Comparison of ENCODE assay signal across 34 cellular contexts in the genomic region with DNA sequence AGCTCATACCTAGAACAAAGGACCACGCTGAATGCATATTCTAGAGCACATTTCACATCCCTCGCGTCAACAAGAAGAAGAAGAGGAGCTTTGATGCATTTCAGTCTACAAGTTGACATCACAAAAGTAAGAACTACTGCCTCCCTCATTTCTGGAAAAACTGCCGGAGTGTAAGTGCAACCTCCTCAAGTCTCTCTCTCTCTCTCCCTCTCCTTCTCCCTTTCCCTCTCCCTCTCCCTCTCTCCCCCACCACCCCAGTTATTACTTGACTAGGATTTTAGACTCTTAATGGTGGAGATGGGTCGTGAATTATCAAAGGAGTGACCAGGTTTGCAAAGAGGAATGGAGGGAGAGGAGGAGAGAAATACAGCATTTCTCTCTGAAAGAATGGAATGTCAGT. TPM values are rescaled to one million over a fixed set of nuclear protein-coding genes. Genes with fewer than 3 reads are reported as not detected.
DNase-seq lines count a peak whose midpoint lies in the region; ATAC-seq and TF ChIP-seq lines count a peak whose summit lies in the region.
"Had no signal": no experiment of that assay in that cellular context is flagged by ENCODE, and none has a peak within 500 bp of the region (broad histone marks: within the 10 kb centered on the region; RNA-seq: fewer than 3 reads in every experiment).

No MANE protein-coding gene starts in this region.

- H3K4me1 Mint-ChIP-seq in GM23338 (peaks cover 7% of the 10 kb centered on the region; the same call in 2 of the 3 replicates), brain (peaks cover 19% of the 10 kb centered on the region)
- H3K4me1 Mint-ChIP-seq in activated CD4-positive, alpha-beta T cell treated with anti-CD3 and anti-CD28 coated beads, Interleukin-2, amount 10 ng/mL, durations not matched to agents 7 days and 5 days = no peaks in the 10 kb centered on the region
- H3K4me1 Mint-ChIP-seq: activated CD4-positive, alpha-beta T cell treated with anti-CD3 and anti-CD28 coated beads, Interleukin-2, amount 10 ng/mL, durations not matched to agents 24 days and 14 days; IgD-negative memory B cell; natural killer cell had no signal

- H3K4me3 Mint-ChIP-seq in GM23338 (peak overlapping the region; percentile 82), brain (peak overlapping the region; percentile 82 to 92 (median 91))
- no peak overlapping the region for H3K4me3 Mint-ChIP-seq in activated CD4-positive, alpha-beta T cell treated with anti-CD3 and anti-CD28 coated beads, Interleukin-2, amount 10 ng/mL, durations not matched to agents 7 days and 5 days
- H3K4me3 Mint-ChIP-seq: activated CD4-positive, alpha-beta T cell treated with anti-CD3 and anti-CD28 coated beads, Interleukin-2, amount 10 ng/mL, durations not matched to agents 24 days and 14 days; CD4-positive, CD25-positive, alpha-beta regulatory T cell; natural killer cell; stimulated activated naive CD8-positive, alpha-beta T cell treated with anti-CD3 and anti-CD28 coated beads, Interleukin-15, amount 100 ng/mL, for 72 hours; T-cell had no signal

- peak overlapping the region; percentile 94; the same call in 1 of the 2 replicates for H2AFZ ChIP-seq in GM23338
- peak overlapping the region; percentile 93 for H2AFZ ChIP-seq in neuron (ENCODE audit: low read depth, low read length)

- no peaks in the 10 kb centered on the region for H3K79me2 ChIP-seq in GM23338 (replicated peaks; ENCODE audit: insufficient read depth)

- H3K9me2 ChIP-seq in GM23338 (ENCODE audit: insufficient read depth) = no peaks in the 10 kb centered on the region

- H3K4me1 ChIP-seq in GM23338 (ENCODE audit: insufficient read depth) = no peaks in the 10 kb centered on the region; the same call in 1 of the 2 replicates
- peaks cover 5% of the 10 kb centered on the region for H3K4me1 ChIP-seq in neuron (ENCODE audit: insufficient read depth, low read length)
- H3K4me1 ChIP-seq: SJSA1, thyroid gland had no signal

- H3K27me3 ChIP-seq in GM23338 (ENCODE audit: insufficient read depth) (peaks cover 30% of the 10 kb centered on the region), neuron (ENCODE audit: insufficient read depth, low read length) (peaks cover 20% of the 10 kb centered on the region)
- H3K27me3 ChIP-seq: thyroid gland had no signal

- peak overlapping the region; percentile 89 for H3K4me2 ChIP-seq in GM23338

- H3K36me3 ChIP-seq in GM23338 (ENCODE audit: insufficient read depth) (no peaks in the 10 kb centered on the region; the same call in 1 of the 2 replicates), neuron (ENCODE audit: insufficient read depth, low read length) (no peaks in the 10 kb centered on the region)
- H3K36me3 ChIP-seq: SJSA1, thyroid gland had no signal

- no peak for DNase-seq in GM23338 (ENCODE audit: low spot score)
- DNase-seq in activated CD4-positive, alpha-beta T cell treated with anti-CD3 and anti-CD28 coated beads, Interleukin-2, amount 10 ng/mL, durations not matched to agents 7 days and 5 days = no peak
- no peak for DNase-seq in stimulated activated CD4-positive, alpha-beta T cell treated with anti-CD3 and anti-CD28 coated beads, Interleukin-4, amount 100 ng/mL, for 24 hours
- DNase-seq in foreskin fibroblast = no peak
- no peak for DNase-seq in stimulated activated CD4-positive, alpha-beta T cell treated with anti-CD3 and anti-CD28 coated beads, Interleukin-2, amount 100 ng/mL, for 24 hours
- DNase-seq: activated CD4-positive, alpha-beta T cell treated with anti-CD3 and anti-CD28 coated beads, Interleukin-2, amount 10 ng/mL, durations not matched to agents 24 days and 14 days; activated effector memory CD4-positive, alpha-beta T cell treated with Interleukin-2 at 50 U/mL for 16 hours; AML-193; anterior cingulate cortex; Calu3; CD4-positive, CD25-positive, alpha-beta regulatory T cell; natural killer cell; NCI-H2171 treated with DMSO at 0.1 percent for 48 hours; NCI-H510A treated with DMSO at 0.1 percent for 48 hours; right cardiac atrium; RPMI8226; stimulated activated CD4-positive, alpha-beta T cell treated with anti-CD3 and anti-CD28 coated beads, Interleukin-1b, Interleukin-23, amount 100 ng/mL, for 48 hours; stimulated activated CD8-positive, alpha-beta memory T cell treated with anti-CD3 and anti-CD28 coated beads, Interleukin-4, amount 100 ng/mL, for 48 hours; stimulated activated naive CD8-positive, alpha-beta T cell treated with anti-CD3 and anti-CD28 coated beads, Interleukin-15, amount 100 ng/mL, for 72 hours; T-cell; thyroid gland had no signal

- no peaks in the 10 kb centered on the region for H3F3A ChIP-seq in GM23338 (replicated peaks; ENCODE audit: low read depth)

- CTCF ChIA-PET in activated CD4-positive, alpha-beta T cell treated with anti-CD3 and anti-CD28 coated beads, Interleukin-2, amount 10 ng/mL, durations not matched to agents 7 days and 5 days (lab: Charles Lee) = interaction anchor here (0.5 kb wide), 1 partner anchor 397 kb away, joined by 3 read pairs; no protein-coding TSS in a partner anchor

- no peak overlapping the region for H3K27ac Mint-ChIP-seq in GM23338
- no peak overlapping the region for H3K27ac Mint-ChIP-seq in brain
- no peak overlapping the region for H3K27ac Mint-ChIP-seq in activated CD4-positive, alpha-beta T cell treated with anti-CD3 and anti-CD28 coated beads, Interleukin-2, amount 10 ng/mL, durations not matched to agents 7 days and 5 days
- H3K27ac Mint-ChIP-seq: activated CD4-positive, alpha-beta T cell treated with anti-CD3 and anti-CD28 coated beads, Interleukin-2, amount 10 ng/mL, durations not matched to agents 24 days and 14 days; activated naive CD4-positive, alpha-beta T cell treated with anti-CD3 and anti-CD28 coated beads, Interleukin-2, amount 50 U/mL, for 72 hours; CD4-positive, CD25-positive, alpha-beta regulatory T cell; IgD-negative memory B cell; natural killer cell; stimulated activated naive CD8-positive, alpha-beta T cell treated with anti-CD3 and anti-CD28 coated beads, Interleukin-15, amount 100 ng/mL, for 72 hours; T-cell had no signal

- H3K27me3 Mint-ChIP-seq in GM23338 (ENCODE audit: insufficient read depth, low read depth, poor library complexity) = peaks cover 27% of the 10 kb centered on the region
- H3K27me3 Mint-ChIP-seq in brain = peaks cover 71% of the 10 kb centered on the region
- peaks cover 31% of the 10 kb centered on the region for H3K27me3 Mint-ChIP-seq in activated CD4-positive, alpha-beta T cell treated with anti-CD3 and anti-CD28 coated beads, Interleukin-2, amount 10 ng/mL, durations not matched to agents 7 days and 5 days

- peaks cover 26% of the 10 kb centered on the region for H3K36me3 Mint-ChIP-seq in GM23338 (ENCODE audit: low read depth)
- no peaks in the 10 kb centered on the region for H3K36me3 Mint-ChIP-seq in brain
- H3K36me3 Mint-ChIP-seq in activated CD4-positive, alpha-beta T cell treated with anti-CD3 and anti-CD28 coated beads, Interleukin-2, amount 10 ng/mL, durations not matched to agents 7 days and 5 days (ENCODE audit: low read depth) = no peaks in the 10 kb centered on the region
- H3K36me3 Mint-ChIP-seq: activated naive CD4-positive, alpha-beta T cell treated with anti-CD3 and anti-CD28 coated beads, Interleukin-2, amount 50 U/mL, for 72 hours; CD4-positive, CD25-positive, alpha-beta regulatory T cell; IgD-negative memory B cell; natural killer cell; T-cell had no signal

- POLR2A ChIA-PET in activated CD4-positive, alpha-beta T cell treated with anti-CD3 and anti-CD28 coated beads, Interleukin-2, amount 10 ng/mL, durations not matched to agents 7 days and 5 days (lab: Charles Lee) = no interaction called here

- H3K27ac ChIP-seq in GM23338 (ENCODE audit: low read depth) = no peak overlapping the region
- H3K27ac ChIP-seq: SJSA1, thyroid gland had no signal

- H3K4me3 ChIP-seq in GM23338 = peak overlapping the region; percentile 73
- peak overlapping the region; percentile 69; the same call in 1 of the 2 replicates for H3K4me3 ChIP-seq in iPS-18c (ENCODE audit: insufficient read depth, low read depth, low read length)
- H3K4me3 ChIP-seq in neuron (ENCODE audit: low read length) = peak overlapping the region; percentile 66
- no peak overlapping the region for H3K4me3 ChIP-seq in foreskin fibroblast (ENCODE audit: low read depth in 1 of 2, low read length in 2 of 2)
- H3K4me3 ChIP-seq: SJSA1 had no signal

- no peak for ATAC-seq in GM23338
- ATAC-seq: activated naive CD4-positive, alpha-beta T cell treated with anti-CD3 and anti-CD28 coated beads, Interleukin-2, amount 50 U/mL, for 72 hours; HCT116; natural killer cell; right cardiac atrium; stimulated activated naive CD8-positive, alpha-beta T cell treated with anti-CD3 and anti-CD28 coated beads, Interleukin-15, amount 100 ng/mL, for 72 hours; T-cell had no signal

- TF ChIP-seq CTCF in GM23338 (conservative IDR thresholded peaks at IDR 0.05; ENCODE audit: low read depth in 2 of 2) (no peak), brain (conservative IDR thresholded peaks at IDR 0.05) (no peak), foreskin fibroblast (IDR thresholded peaks at IDR 0.05; ENCODE audit: low read depth, low read length) (no peak)

- peaks cover 8% of the 10 kb centered on the region for H3K9me3 ChIP-seq in iPS-18c (ENCODE audit: control insufficient read depth, insufficient read depth, low read length)
- H3K9me3 ChIP-seq in neuron (ENCODE audit: low read length) = no peaks in the 10 kb centered on the region
- H3K9me3 ChIP-seq: SJSA1, thyroid gland had no signal

- peaks cover 27% of the 10 kb centered on the region for H3K9me3 Mint-ChIP-seq in GM23338
- peaks cover 0 to 13% (median 2%) of the 10 kb centered on the region in 5 experiments for H3K9me3 Mint-ChIP-seq in brain
- H3K9me3 Mint-ChIP-seq in activated CD4-positive, alpha-beta T cell treated with anti-CD3 and anti-CD28 coated beads, Interleukin-2, amount 10 ng/mL, durations not matched to agents 7 days and 5 days = no peaks in the 10 kb centered on the region
- H3K9me3 Mint-ChIP-seq: activated CD4-positive, alpha-beta T cell treated with anti-CD3 and anti-CD28 coated beads, Interleukin-2, amount 10 ng/mL, durations not matched to agents 24 days and 14 days; activated naive CD4-positive, alpha-beta T cell treated with anti-CD3 and anti-CD28 coated beads, Interleukin-2, amount 50 U/mL, for 72 hours; IgD-negative memory B cell; stimulated activated naive CD8-positive, alpha-beta T cell treated with anti-CD3 and anti-CD28 coated beads, Interleukin-15, amount 100 ng/mL, for 72 hours; T-cell had no signal

- no peaks in the 10 kb centered on the region for H4K20me1 ChIP-seq in GM23338 (replicated peaks; ENCODE audit: insufficient read depth)

TF ChIP-seq in GM23338, 12 proteins besides CTCF, POLR2A, EP300 and RAD21 (continues in another document):
- TF ChIP-seq ZNF114 (CRISPR knock-in tag; IDR thresholded peaks at IDR 0.05) = no peak

RNA-seq across cellular contexts. Expression of gene IRS4, which starts 1.4 kb away (rescaled TPM):
- total RNA-seq in GM23338 (2014; rRNA removed; shearing (Covaris generic)) = 14.9 and 15.2 TPM in 2 replicates
- 1.3 and 1.6 TPM in 2 replicates for polyA plus RNA-seq in GM23338 (2016; fragmentation: Nextera tagmentation; extraction: Ambion mirVana)
- not detected for polyA plus RNA-seq in brain (ENCODE audit: insufficient read depth, low read depth, low replicate concordance)
- total RNA-seq in activated CD4-positive, alpha-beta T cell treated with anti-CD3 and anti-CD28 coated beads, Interleukin-2, amount 10 ng/mL, durations not matched to agents 7 days and 5 days = not detected
- total RNA-seq: A673; activated CD8-positive, alpha-beta memory T cell treated with anti-CD3 and anti-CD28 coated beads for 36 hours; activated naive CD4-positive, alpha-beta T cell treated with anti-CD3 and anti-CD28 coated beads, Interleukin-2, amount 50 U/mL, for 72 hours; bronchial epithelial cell; Calu3; CD4-positive, CD25-positive, alpha-beta regulatory T cell; liver; mononuclear cell; natural killer cell; right cardiac atrium; SJSA1; T-cell had no signal
- polyA plus RNA-seq: CD4-positive, CD25-positive, alpha-beta regulatory T cell; IgD-negative memory B cell; keratinocyte; liver; right cardiac atrium had no signal

Comparison
In these comparisons a context has a peak if more than half of its experiments do, and no peak if none do; other contexts are left out.
1. H3K4me3 ChIP-seq: peak in GM23338 (single experiment), iPS-18c (single experiment) and neuron (single experiment); none in foreskin fibroblast (0 of 2).
2. RNA of gene IRS4, which starts 1.4 kb away (total RNA-seq): 14.9 to 15.2 TPM in GM23338; not detected in activated CD4-positive, alpha-beta T cell treated with anti-CD3 and anti-CD28 coated beads, Interleukin-2, amount 10 ng/mL, durations not matched to agents 7 days and 5 days; every median in the first group is over 10 times any median in the second.